ENCODE assay signal across 16 cellular contexts in genomic region chr12:103855036-103855712, GRCh38. TPM values are rescaled to one million over a fixed set of nuclear protein-coding genes. Genes with fewer than 3 reads are reported as not detected.
DNase-seq lines count a peak whose midpoint lies in the region; ATAC-seq and TF ChIP-seq lines count a peak whose summit lies in the region.
"Had no signal": no experiment of that assay in that cellular context is flagged by ENCODE, and none has a peak within 500 bp of the region (broad histone marks: within the 10 kb centered on the region; RNA-seq: fewer than 3 reads in every experiment).

No MANE protein-coding gene starts in this region.

- no peak overlapping the region for H3K4me3 ChIP-seq in cardiac fibroblast (replicated peaks in 1 of 2; ENCODE audit: low read depth in 2 of 2, low read length in 2 of 2)
- H3K4me3 ChIP-seq in osteoblast (ENCODE audit: insufficient read depth, low read length), result no peak overlapping the region
- H3K4me3 ChIP-seq: BLaER1, stomach had no signal

- H3K4me1 ChIP-seq in osteoblast (ENCODE audit: insufficient read depth, low read length), result peaks cover 43% of the 10 kb centered on the region
- H3K4me1 ChIP-seq: BLaER1 had no signal

- H3K27me3 ChIP-seq in osteoblast (ENCODE audit: insufficient read depth, low read length), result no peaks in the 10 kb centered on the region
- H3K27me3 ChIP-seq: BLaER1, stomach had no signal

- H2AFZ ChIP-seq in osteoblast (ENCODE audit: low read length), result peak overlapping the region; percentile 18

- H3K9me3 ChIP-seq in osteoblast (ENCODE audit: low read depth, low read length), result no peaks in the 10 kb centered on the region
- H3K9me3 ChIP-seq: BLaER1, stomach had no signal

- H3K79me2 ChIP-seq in osteoblast (ENCODE audit: insufficient read depth, low read length), result no peaks in the 10 kb centered on the region

- in situ Hi-C loops in ACHN (cut with HindIII; ENCODE audit: low pct_ligation_motif_present, low pct_unique_long_range_greater_than_20kb, low sequenced_read_pairs), result no loop called here

- H4K20me1 ChIP-seq in osteoblast (ENCODE audit: insufficient read depth, low read length), result no peaks in the 10 kb centered on the region
- H4K20me1 ChIP-seq: BLaER1 had no signal

- ATAC-seq in HG03432 (IDR thresholded peaks at IDR 0.05; ENCODE audit: unreplicated experiment), result no peak
- ATAC-seq in HG03159 (IDR thresholded peaks at IDR 0.05; ENCODE audit: unreplicated experiment), result no peak
- ATAC-seq: esophagus mucosa had no signal

- H3K27ac ChIP-seq in osteoblast (ENCODE audit: low read depth, low read length), result peak overlapping the region; percentile 20
- H3K27ac ChIP-seq: BLaER1 had no signal

- DNase-seq in EH (ENCODE audit: low read depth) (peak; percentile 81), NCI-H146 treated with DMSO at 0.1 percent for 48 hours (lab: John Stamatoyannopoulos, UW; ENCODE audit: unreplicated experiment) (peak; percentile 75), cardiac fibroblast (ENCODE audit: low read depth in 2 of 2) (peak; percentile 38 to 73), osteoblast (ENCODE audit: insufficient read length, low spot score, missing footprints) (peak; percentile 65), ACHN (no peak)
- DNase-seq in activated naive CD4-positive, alpha-beta T cell treated with Interleukin-2 at 50 U/mL for 16 hours, result no peak
- DNase-seq: cerebellar nuclear complex, H7, NCI-H1105 treated with DMSO at 0.1 percent for 48 hours, retina, SIG-M5, stomach had no signal

- TF ChIP-seq CTCF in cardiac fibroblast (IDR thresholded peaks at IDR 0.05; ENCODE audit: low read depth, low read length) (no peak), osteoblast (IDR thresholded peaks at IDR 0.05; ENCODE audit: extremely low read depth, low read depth, low read length) (no peak)

- H3K36me3 ChIP-seq in osteoblast (ENCODE audit: insufficient read depth, low read length), result no peaks in the 10 kb centered on the region
- H3K36me3 ChIP-seq: BLaER1, stomach had no signal

- H3K4me2 ChIP-seq in osteoblast (ENCODE audit: insufficient read depth, low read length), result peak overlapping the region; percentile 50
- H3K4me2 ChIP-seq: BLaER1 had no signal

RNA-seq across cellular contexts. Expression of gene NT5DC3, which starts 14.1 kb away (rescaled TPM):
- total RNA-seq in osteoblast, result 10.1 and 10.6 TPM in 2 replicates

Comparison
In these comparisons a context has a peak if more than half of its experiments do, and no peak if none do; other contexts are left out.
1. DNase-seq: peak in EH (single experiment), NCI-H146 treated with DMSO at 0.1 percent for 48 hours (single experiment), cardiac fibroblast (2 of 2) and osteoblast (single experiment); none in ACHN (single experiment) and activated naive CD4-positive, alpha-beta T cell treated with Interleukin-2 at 50 U/mL for 16 hours (single experiment).